Comparison of ENCODE assay signal across 12 cellular contexts in the genomic region with DNA sequence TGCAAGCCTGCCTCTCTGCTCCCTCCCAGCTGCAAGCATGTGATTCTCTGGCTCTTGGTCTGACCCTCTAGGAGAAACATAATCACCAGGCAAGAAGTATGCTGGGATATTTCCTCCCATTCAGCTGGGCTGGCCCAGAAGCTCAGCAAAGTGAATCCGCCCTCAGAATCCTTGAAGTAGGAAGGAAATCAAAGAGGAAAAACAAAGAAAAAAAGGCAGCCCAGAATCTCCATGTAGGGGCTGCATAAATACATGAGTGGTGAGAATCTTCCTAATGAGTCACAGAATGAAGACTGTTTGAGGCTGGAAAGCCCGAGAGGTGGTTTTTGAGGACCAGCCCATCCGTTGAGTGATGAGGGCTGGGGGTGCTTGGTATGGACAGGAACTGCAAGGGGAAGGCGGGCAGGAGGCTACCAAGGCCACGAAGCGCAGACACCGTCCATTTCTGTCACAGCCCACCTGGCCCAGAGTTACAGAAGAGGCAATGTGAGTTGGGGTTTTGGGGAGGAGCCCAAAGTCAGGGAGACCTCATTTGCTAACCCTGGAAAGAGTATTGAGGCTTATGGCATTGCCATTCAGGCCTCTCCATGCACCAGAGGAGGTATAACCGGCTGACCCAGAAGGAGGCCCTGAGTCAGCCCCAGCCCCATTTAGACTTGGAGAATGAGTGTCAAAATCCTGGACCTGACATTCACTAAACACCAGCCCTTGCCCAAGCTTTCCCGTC. TPM values are rescaled to one million over a fixed set of nuclear protein-coding genes. Genes with fewer than 3 reads are reported as not detected.
A peak's percentile ranks its signal among the peaks of the same experiment; 100 is the strongest.
DNase-seq lines count a peak whose midpoint lies in the region; ATAC-seq and TF ChIP-seq lines count a peak whose summit lies in the region.
"Had no signal": no experiment of that assay in that cellular context is flagged by ENCODE, and none has a peak within 500 bp of the region (broad histone marks: within the 10 kb centered on the region; RNA-seq: fewer than 3 reads in every experiment).

No MANE protein-coding gene starts in this region.

- no peaks in the 10 kb centered on the region for H3K27me3 Mint-ChIP-seq in central memory CD8-positive, alpha-beta T cell
- no peaks in the 10 kb centered on the region for H3K27me3 Mint-ChIP-seq in natural killer cell treated with Interleukin-12 subunit alpha and Interleukin-12 subunit beta and Interleukin-15 and Interleukin-18, amount 100 ng/mL, for 72 hours
- H3K27me3 Mint-ChIP-seq in activated naive CD4-positive, alpha-beta T cell treated with anti-CD3 and anti-CD28 coated beads for 36 hours (ENCODE audit: low read depth) = no peaks in the 10 kb centered on the region

- H3K36me3 Mint-ChIP-seq in central memory CD8-positive, alpha-beta T cell (ENCODE audit: insufficient read depth) = peaks cover 2% of the 10 kb centered on the region
- H3K36me3 Mint-ChIP-seq in natural killer cell treated with Interleukin-12 subunit alpha and Interleukin-12 subunit beta and Interleukin-15 and Interleukin-18, amount 100 ng/mL, for 72 hours = no peaks in the 10 kb centered on the region
- no peaks in the 10 kb centered on the region for H3K36me3 Mint-ChIP-seq in activated naive CD4-positive, alpha-beta T cell treated with anti-CD3 and anti-CD28 coated beads for 36 hours (ENCODE audit: low read depth)

- WGBS in heart right ventricle, 2 donors = 75 to 79% methylated on average over 9 of the region's 9 CpGs
- WGBS in aorta, 2 donors = 93% methylated on average over 9 of the region's 9 CpGs

- CTCF ChIA-PET in activated naive CD4-positive, alpha-beta T cell treated with anti-CD3 and anti-CD28 coated beads for 36 hours (lab: Charles Lee) = interaction anchor here (0.7 to 1.5 kb wide), 2 partner anchors 45 to 105 kb away, joined by 3 to 4 read pairs; no protein-coding TSS in a partner anchor

- H3K4me1 Mint-ChIP-seq in central memory CD8-positive, alpha-beta T cell = peaks cover 74% of the 10 kb centered on the region
- H3K4me1 Mint-ChIP-seq in natural killer cell treated with Interleukin-12 subunit alpha and Interleukin-12 subunit beta and Interleukin-15 and Interleukin-18, amount 100 ng/mL, for 72 hours (ENCODE audit: low read depth in 2 of 2) = peaks cover 46 to 57% of the 10 kb centered on the region in 2 donors
- H3K4me1 Mint-ChIP-seq in activated naive CD4-positive, alpha-beta T cell treated with anti-CD3 and anti-CD28 coated beads for 36 hours (ENCODE audit: low read depth) = peaks cover 30% of the 10 kb centered on the region

- DNase-seq in heart right ventricle (peak in 1 of 2 donors; percentile 32), Right ventricle myocardium superior (no peak), aorta (peak in 1 of 2 donors; percentile 46), DMS79 (lab: John Stamatoyannopoulos, UW) (no peak), inferior parietal cortex (ENCODE audit: extremely low spot score) (no peak)
- DNase-seq in central memory CD8-positive, alpha-beta T cell (ENCODE audit: low spot score in 2 of 2) = no peak
- no peak for DNase-seq in natural killer cell treated with Interleukin-12 subunit alpha and Interleukin-12 subunit beta and Interleukin-15 and Interleukin-18, amount 100 ng/mL, for 72 hours (ENCODE audit: low spot score)
- no peak for DNase-seq in activated naive CD4-positive, alpha-beta T cell treated with anti-CD3 and anti-CD28 coated beads for 36 hours
- DNase-seq: activated T-cell treated with anti-CD3 and anti-CD28 coated beads for 4 hours; stimulated activated CD4-positive, alpha-beta T cell treated with anti-CD3 and anti-CD28 coated beads, Interleukin-12 subunit alpha, Interleukin-12 subunit beta, amount 100 ng/mL, for 4 hours; testis had no signal

- H3K27me3 ChIP-seq in heart right ventricle = no peaks in the 10 kb centered on the region
- H3K27me3 ChIP-seq in aorta (ENCODE audit: control insufficient read depth in 1 of 2, insufficient read depth in 2 of 2, low read length in 1 of 2) = no peaks in the 10 kb centered on the region
- H3K27me3 ChIP-seq: testis had no signal

- peak overlapping the region; percentile 46 for H3K27ac Mint-ChIP-seq in central memory CD8-positive, alpha-beta T cell (ENCODE audit: low read depth)
- peak overlapping the region; percentile 54 to 72 for H3K27ac Mint-ChIP-seq in natural killer cell treated with Interleukin-12 subunit alpha and Interleukin-12 subunit beta and Interleukin-15 and Interleukin-18, amount 100 ng/mL, for 72 hours
- no peak overlapping the region for H3K27ac Mint-ChIP-seq in activated naive CD4-positive, alpha-beta T cell treated with anti-CD3 and anti-CD28 coated beads for 36 hours

- no peak for TF ChIP-seq CTCF in heart right ventricle (IDR thresholded peaks at IDR 0.05)

- intact Hi-C loops in heart right ventricle (cut with DNase I) = loop anchor here in 1 of 10 donors (5.0 kb wide), 1 partner anchor 49 kb away; no protein-coding TSS in a partner anchor
- intact Hi-C loops in Right ventricle myocardium superior (cut with DNase I) = no loop called here
- intact Hi-C loops in aorta (cut with DNase I) = no loop called here
- intact Hi-C loops in activated naive CD4-positive, alpha-beta T cell treated with anti-CD3 and anti-CD28 coated beads for 36 hours (cut with micrococcal nuclease) = no loop called here

- H3K4me3 ChIP-seq in heart right ventricle = no peak overlapping the region
- no peak overlapping the region for H3K4me3 ChIP-seq in aorta (ENCODE audit: low read length in 2 of 2)
- H3K4me3 ChIP-seq: testis had no signal

- no peaks in the 10 kb centered on the region for H3K9me3 ChIP-seq in heart right ventricle
- no peaks in the 10 kb centered on the region for H3K9me3 ChIP-seq in aorta (ENCODE audit: control insufficient read depth, low read length)
- H3K9me3 ChIP-seq: testis had no signal

- peaks cover 0 to 43% (median 12%) of the 10 kb centered on the region in 9 donors for H3K36me3 ChIP-seq in heart right ventricle
- no peaks in the 10 kb centered on the region for H3K36me3 ChIP-seq in aorta (ENCODE audit: control insufficient read depth in 1 of 2, insufficient read depth in 2 of 2, low read length in 1 of 2)

- H3K4me1 ChIP-seq in heart right ventricle (peaks cover 0 to 65% (median 38%) of the 10 kb centered on the region in 9 donors), aorta (ENCODE audit: control insufficient read depth in 1 of 2, insufficient read depth in 2 of 2, low read length in 2 of 2) (peaks cover 0 to 2% of the 10 kb centered on the region in 2 donors)
- H3K4me1 ChIP-seq: testis had no signal

- ATAC-seq in heart right ventricle = peak; percentile 11 to 74 (median 62)
- no peak for ATAC-seq in Right ventricle myocardium superior (ENCODE audit: poor library complexity)
- ATAC-seq in central memory CD8-positive, alpha-beta T cell (replicated peaks; ENCODE audit: extremely low read depth, poor library complexity, severe bottlenecking) = no peak
- ATAC-seq in natural killer cell treated with Interleukin-12 subunit alpha and Interleukin-12 subunit beta and Interleukin-15 and Interleukin-18, amount 100 ng/mL, for 72 hours = peak in 1 of 2 donors; percentile 71
- ATAC-seq in aorta (ENCODE audit: low FRiP score) = peak; percentile 55

- no peak overlapping the region for H3K4me3 Mint-ChIP-seq in central memory CD8-positive, alpha-beta T cell
- H3K4me3 Mint-ChIP-seq in natural killer cell treated with Interleukin-12 subunit alpha and Interleukin-12 subunit beta and Interleukin-15 and Interleukin-18, amount 100 ng/mL, for 72 hours = no peak overlapping the region
- no peak overlapping the region for H3K4me3 Mint-ChIP-seq in activated naive CD4-positive, alpha-beta T cell treated with anti-CD3 and anti-CD28 coated beads for 36 hours

- H3K27ac ChIP-seq in heart right ventricle = peak overlapping the region in 8 of 10 donors; percentile 3 to 75 (median 68)
- H3K27ac ChIP-seq in aorta (ENCODE audit: low read depth in 1 of 2, low read length in 2 of 2) = no peak overlapping the region
- H3K27ac ChIP-seq: testis, VCaP had no signal

- no peaks in the 10 kb centered on the region for H3K9me3 Mint-ChIP-seq in central memory CD8-positive, alpha-beta T cell
- H3K9me3 Mint-ChIP-seq in natural killer cell treated with Interleukin-12 subunit alpha and Interleukin-12 subunit beta and Interleukin-15 and Interleukin-18, amount 100 ng/mL, for 72 hours = no peaks in the 10 kb centered on the region
- H3K9me3 Mint-ChIP-seq in activated naive CD4-positive, alpha-beta T cell treated with anti-CD3 and anti-CD28 coated beads for 36 hours = no peaks in the 10 kb centered on the region

RNA-seq across cellular contexts. Expression of gene TGFBR1, which starts 33.4 kb away (rescaled TPM):
- total RNA-seq in heart right ventricle (10 to 100 TPM; 10.7 to 25.4 (median 15.0) TPM), Right ventricle myocardium superior (11.9 TPM), aorta (100 to 1,000 TPM; 101 to 156 TPM)
- polyA plus RNA-seq in heart right ventricle (1 to 10 TPM; 4.9 to 5.9 TPM), aorta (10 to 100 TPM; 21.9 to 24.3 TPM)
- total RNA-seq in natural killer cell treated with Interleukin-12 subunit alpha and Interleukin-12 subunit beta and Interleukin-15 and Interleukin-18, amount 100 ng/mL, for 72 hours = 100 to 1,000 TPM in 1 of 2 donors, 10 to 100 TPM in 1; 62.7 to 105 TPM
- total RNA-seq in activated naive CD4-positive, alpha-beta T cell treated with anti-CD3 and anti-CD28 coated beads for 36 hours = 10 to 100 TPM; 13.7 to 16.9 TPM

Comparison
In these comparisons a context has a peak if more than half of its experiments do, and no peak if none do; other contexts are left out.
1. ATAC-seq: peak in heart right ventricle (8 of 8) and aorta (single experiment); none in Right ventricle myocardium superior (single experiment) and central memory CD8-positive, alpha-beta T cell (single experiment).
2. H3K27ac ChIP-seq: peak in heart right ventricle (8 of 10); none in aorta (0 of 2).